ENCODE assay signal across 18 cellular contexts in genomic region chr9:69342769-69343168, GRCh38. TPM values are rescaled to one million over a fixed set of nuclear protein-coding genes. Genes with fewer than 3 reads are reported as not detected.
DNase-seq lines count a peak whose midpoint lies in the region; ATAC-seq, FAIRE-seq and TF ChIP-seq lines count a peak whose summit lies in the region.
"Had no signal": no experiment of that assay in that cellular context is flagged by ENCODE, and none has a peak within 500 bp of the region (broad histone marks: within the 10 kb centered on the region; RNA-seq: fewer than 3 reads in every experiment).

No MANE protein-coding gene starts in this region.

- no peaks in the 10 kb centered on the region for H3K9me3 Mint-ChIP-seq in nephron progenitor cell
- H3K9me3 Mint-ChIP-seq: HFFc6 had no signal

- H3K27me3 ChIP-seq in RWPE2 (ENCODE audit: insufficient read depth, poor library complexity, severe bottlenecking) (no peaks in the 10 kb centered on the region), mammary epithelial cell (ENCODE audit: insufficient read depth, low read length) (no peaks in the 10 kb centered on the region), keratinocyte (ENCODE audit: control insufficient read depth, extremely low read depth, insufficient read depth, low read length) (no peaks in the 10 kb centered on the region), thyroid gland (no peaks in the 10 kb centered on the region)
- H3K27me3 ChIP-seq: BE2C had no signal

- no peak overlapping the region for H3K27ac Mint-ChIP-seq in nephron progenitor cell
- H3K27ac Mint-ChIP-seq: CD4-positive, alpha-beta memory T cell; HFFc6 had no signal

- no peak for TF ChIP-seq POLR2A in thyroid gland (IDR thresholded peaks at IDR 0.05)

- H3K36me3 Mint-ChIP-seq in nephron progenitor cell (ENCODE audit: low read depth), result no peaks in the 10 kb centered on the region
- H3K36me3 Mint-ChIP-seq: CD4-positive, alpha-beta memory T cell had no signal

- ATAC-seq in RWPE2 (ENCODE audit: low read depth), result peak; percentile 42; the same call in 2 of the 3 replicates
- ATAC-seq: A549 had no signal

- H2AFZ ChIP-seq in mammary epithelial cell (ENCODE audit: low read depth, low read length), result no peak overlapping the region
- no peak overlapping the region for H2AFZ ChIP-seq in keratinocyte (ENCODE audit: control insufficient read depth, low read length)

- H3K36me3 ChIP-seq in RWPE2 (ENCODE audit: low read depth), result no peaks in the 10 kb centered on the region
- H3K36me3 ChIP-seq in mammary epithelial cell (ENCODE audit: insufficient read depth, low read length), result no peaks in the 10 kb centered on the region
- H3K36me3 ChIP-seq in keratinocyte (ENCODE audit: control insufficient read depth in 2 of 2, extremely low read depth in 1 of 2, insufficient read depth in 2 of 2, low read length in 2 of 2), result no peaks in the 10 kb centered on the region
- no peaks in the 10 kb centered on the region for H3K36me3 ChIP-seq in thyroid gland
- H3K36me3 ChIP-seq: BE2C had no signal

- H3K4me2 ChIP-seq in mammary epithelial cell (ENCODE audit: insufficient read depth, low read depth, low read length) (no peak overlapping the region), keratinocyte (ENCODE audit: control insufficient read depth, extremely low read depth, insufficient read depth, low read depth, low read length) (no peak overlapping the region)
- H3K4me2 ChIP-seq: A549 had no signal

- in situ Hi-C loops in mammary epithelial cell (cut with MboI; ENCODE audit: low sequenced_read_pairs in 2 of 2), result no loop called here

- BruUV-seq in mammary epithelial cell (replicated peaks; lab: Mats Ljungman, UMichigan), result no TSS peak

- peaks cover 24% of the 10 kb centered on the region for H3K4me1 Mint-ChIP-seq in nephron progenitor cell
- H3K4me1 Mint-ChIP-seq: CD4-positive, alpha-beta memory T cell had no signal

- WGBS in mammary epithelial cell (ENCODE audit: low coverage, missing lambda C conversion rate), result 18% methylated on average over 1 of the region's 1 CpG
- 48 to 56% methylated on average over 1 of the region's 1 CpG for WGBS in thyroid gland, 2 donors

- dilution Hi-C loops in mammary epithelial cell (cut with HindIII; ENCODE audit: low sequenced_read_pairs) (no loop called here), keratinocyte (cut with MboI; ENCODE audit: extremely low pct_ligation_motif_present, low sequenced_read_pairs) (no loop called here)

- peaks cover 3% of the 10 kb centered on the region for H3K27me3 Mint-ChIP-seq in nephron progenitor cell (ENCODE audit: low read depth, poor library complexity)

- no peaks in the 10 kb centered on the region for H4K20me1 ChIP-seq in mammary epithelial cell (ENCODE audit: insufficient read depth, low read length)
- H4K20me1 ChIP-seq in keratinocyte (ENCODE audit: control insufficient read depth, extremely low read depth, insufficient read depth, low read length), result no peaks in the 10 kb centered on the region

- H3K79me2 ChIP-seq in mammary epithelial cell (ENCODE audit: insufficient read depth, low read length) (no peaks in the 10 kb centered on the region), keratinocyte (ENCODE audit: control insufficient read depth, insufficient read depth, low read length) (no peaks in the 10 kb centered on the region)

- no peaks in the 10 kb centered on the region for H3K9me1 ChIP-seq in keratinocyte (ENCODE audit: control insufficient read depth, extremely low read depth, insufficient read depth, low read length)

- H3K4me3 Mint-ChIP-seq in nephron progenitor cell, result no peak overlapping the region
- H3K4me3 Mint-ChIP-seq: CD4-positive, alpha-beta memory T cell; HFFc6 had no signal

- H3K9ac ChIP-seq in mammary epithelial cell (ENCODE audit: insufficient read depth, low read length) (no peak overlapping the region), keratinocyte (ENCODE audit: control insufficient read depth, extremely low read depth, insufficient read depth, low read length) (no peak overlapping the region)

- H3K4me1 ChIP-seq in RWPE2 (ENCODE audit: insufficient read depth, poor library complexity, severe bottlenecking) (no peaks in the 10 kb centered on the region), mammary epithelial cell (ENCODE audit: insufficient read depth, low read length) (peaks cover 9% of the 10 kb centered on the region), keratinocyte (ENCODE audit: control insufficient read depth, extremely low read depth, insufficient read depth, low read length) (peaks cover 7% of the 10 kb centered on the region), thyroid gland (peaks cover 29 to 32% of the 10 kb centered on the region in 2 donors)
- H3K4me1 ChIP-seq: A549, BE2C had no signal

- H3K9me3 ChIP-seq in RWPE2 (ENCODE audit: severe bottlenecking), result no peaks in the 10 kb centered on the region
- no peaks in the 10 kb centered on the region for H3K9me3 ChIP-seq in mammary epithelial cell (replicated peaks; ENCODE audit: insufficient read depth, low read length)
- no peaks in the 10 kb centered on the region for H3K9me3 ChIP-seq in keratinocyte (ENCODE audit: control insufficient read depth, low read depth, low read length)
- no peaks in the 10 kb centered on the region for H3K9me3 ChIP-seq in thyroid gland
- H3K9me3 ChIP-seq: A549, BE2C had no signal

- DNase-seq in RWPE2 (ENCODE audit: low spot score) (no peak), mammary epithelial cell (peak; percentile 45), keratinocyte (ENCODE audit: low read depth, low spot score) (no peak), thyroid gland (no peak), NOMO-1 treated with dmso at 0.1 percent for 144 hours (lab: John Stamatoyannopoulos, UW; ENCODE audit: unreplicated experiment) (no peak), HTR-8/SVneo (ENCODE audit: insufficient read length, low spot score) (no peak), nephron progenitor cell (no peak)
- DNase-seq: BE2C; CD4-positive, alpha-beta memory T cell; DMS79; GOT3; HCEC 1CT; HFFc6 had no signal

- H3K27ac ChIP-seq in RWPE2 (ENCODE audit: poor library complexity, severe bottlenecking) (no peak overlapping the region), mammary epithelial cell (ENCODE audit: insufficient read depth, low read depth, low read length) (no peak overlapping the region), keratinocyte (ENCODE audit: control insufficient read depth, insufficient read depth, low read length) (no peak overlapping the region), thyroid gland (peak overlapping the region; percentile 18 to 53 (median 32))
- H3K27ac ChIP-seq: A549, C4-2B had no signal

- TF ChIP-seq CTCF in RWPE2 (IDR thresholded peaks at IDR 0.05; ENCODE audit: poor library complexity, severe bottlenecking) (no peak), mammary epithelial cell (conservative IDR thresholded peaks at IDR 0.05 in 1 of 2, IDR thresholded peaks at IDR 0.05 in 1 of 2; ENCODE audit: extremely low read depth in 1 of 2, insufficient read depth in 1 of 2, low read depth in 1 of 2, low read length in 2 of 2) (no peak), keratinocyte (optimal IDR thresholded peaks at IDR 0.05 in 1 of 3, IDR thresholded peaks at IDR 0.05 in 1 of 3, conservative IDR thresholded peaks at IDR 0.05 in 1 of 3; ENCODE audit: extremely low read depth in 1 of 3, insufficient read depth in 2 of 3, low read length in 3 of 3) (no peak), thyroid gland (IDR thresholded peaks at IDR 0.05) (no peak), nephron progenitor cell (IDR thresholded peaks at IDR 0.05) (no peak)

- intact Hi-C loops in mammary epithelial cell (cut with micrococcal nuclease) (no loop called here), thyroid gland (cut with DNase I) (no loop called here)

- peak; percentile 51 for FAIRE-seq in keratinocyte (lab: Jason Lieb, UNC)
- no peak for FAIRE-seq in HTR-8/SVneo (lab: Jason Lieb, UNC)
- FAIRE-seq: A549, GM12891 had no signal

- CTCF ChIA-PET in mammary epithelial cell (lab: Charles Lee; ENCODE audit: low non-redundant PET), result no interaction called here

- H3K4me3 ChIP-seq in RWPE2 (ENCODE audit: severe bottlenecking), result no peak overlapping the region
- H3K4me3 ChIP-seq in mammary epithelial cell (replicated peaks in 1 of 3; ENCODE audit: insufficient read depth in 1 of 3, low read depth in 2 of 3, low read length in 3 of 3), result no peak overlapping the region
- H3K4me3 ChIP-seq in keratinocyte (ENCODE audit: control insufficient read depth in 2 of 3, extremely low read depth in 1 of 3, insufficient read depth in 2 of 3, low read depth in 1 of 3, low read length in 3 of 3), result no peak overlapping the region
- H3K4me3 ChIP-seq in thyroid gland (replicated peaks in 1 of 3), result no peak overlapping the region
- H3K4me3 ChIP-seq: A549 had no signal

RNA-seq across cellular contexts. Expression of gene ENTREP1, which starts 17.8 kb away (rescaled TPM):
- 10 to 100 TPM in 1 of 2 donors, 1 to 10 TPM in 1; 6.2 to 12.5 TPM for total RNA-seq in mammary epithelial cell
- polyA plus RNA-seq in mammary epithelial cell, result 1.3 TPM
- polyA minus RNA-seq in mammary epithelial cell, result 10.1 TPM
- 0.49 to 0.52 TPM (median 0.52 TPM) in 3 replicates for polyA plus RNA-seq in keratinocyte
- 0.45 TPM for polyA plus RNA-seq in keratinocyte (2011; ENCODE audit: low read depth)
- polyA plus RNA-seq in keratinocyte (2011; cell fraction: cytosol; rRNA removed), result 0.49 and 0.73 TPM in 2 replicates
- polyA plus RNA-seq in keratinocyte (2011; cell fraction: nucleus; rRNA removed), result 5.1 and 5.2 TPM in 2 replicates
- polyA plus RNA-seq in keratinocyte (2012; ENCODE audit: low replicate concordance), result 0.54 and 1.7 TPM in 2 replicates
- polyA minus RNA-seq in keratinocyte, result 0.42 to 1.1 TPM (median 0.86 TPM) in 3 replicates
- 1.7 TPM for polyA minus RNA-seq in keratinocyte (2011; cell fraction: cytosol; rRNA and poly(A)+ RNA removed)
- polyA minus RNA-seq in keratinocyte (2011; cell fraction: nucleus; rRNA and poly(A)+ RNA removed), result 1.6 and 2.2 TPM in 2 replicates
- total RNA-seq in thyroid gland, result 100 to 1,000 TPM in 3 of 4 donors, 10 to 100 TPM in 1; 88.1 to 127 (median 117) TPM
- total RNA-seq: G401 had no signal
- polyA plus RNA-seq: AG04450 had no signal

Comparison
In these comparisons a context has a peak if more than half of its experiments do, and no peak if none do; other contexts are left out.
1. H3K27ac ChIP-seq: peak in thyroid gland (3 of 3); none in RWPE2 (single experiment), mammary epithelial cell (single experiment) and keratinocyte (single experiment).
2. RNA of gene ENTREP1, which starts 17.8 kb away (total RNA-seq): 88.1 to 127 TPM in thyroid gland; 6.2 to 12.5 TPM in mammary epithelial cell; every median in the first group is over 4 times any median in the second.